34 cellular contexts compared by ENCODE assay signal in genomic region chr1:234009668-234010067, GRCh38.
"Had no signal": no experiment of that assay in that cellular context is flagged by ENCODE, and none has a peak within 500 bp of the region (broad histone marks: within the 10 kb centered on the region; RNA-seq: fewer than 3 reads in every experiment).

No MANE protein-coding gene starts in this region.

- H3K9me3 ChIP-seq: MG63 had no signal

- DNase-seq: Karpas-422, Kasumi-1, MG63, MM.1S, MV-4-11, NCI-H1048, NCI-H1092, NCI-H1092 treated with DMSO at 0.1 percent for 48 hours, NCI-H1105 treated with DMSO at 0.1 percent for 48 hours, NCI-H1417, NCI-H1417 treated with DMSO at 0.1 percent for 48 hours, NCI-H1436, NCI-H1436 treated with DMSO at 0.1 percent for 48 hours, NCI-H146, NCI-H1694, NCI-H1694 treated with DMSO at 0.1 percent for 48 hours, NCI-H187, NCI-H187 treated with DMSO at 0.1 percent for 48 hours, NCI-H1930, NCI-H2029, NCI-H2029 treated with DMSO at 0.1 percent for 48 hours, NCI-H2081, NCI-H2081 treated with DMSO at 0.1 percent for 48 hours, NCI-H2107, NCI-H2171, NCI-H2171 treated with DMSO at 0.1 percent for 48 hours, NCI-H2227 treated with DMSO at 0.1 percent for 48 hours, NCI-H226, NCI-H345, NCI-H446, NCI-H446 treated with DMSO at 0.1 percent for 48 hours, NCI-H510A, NCI-H510A treated with DMSO at 0.1 percent for 48 hours, NCI-H524 had no signal

- H3K36me3 ChIP-seq: MG63 had no signal

- H3K4me3 ChIP-seq: MG63 had no signal
